Comparison of ENCODE assay signal across 1 cellular context in the genomic region with DNA sequence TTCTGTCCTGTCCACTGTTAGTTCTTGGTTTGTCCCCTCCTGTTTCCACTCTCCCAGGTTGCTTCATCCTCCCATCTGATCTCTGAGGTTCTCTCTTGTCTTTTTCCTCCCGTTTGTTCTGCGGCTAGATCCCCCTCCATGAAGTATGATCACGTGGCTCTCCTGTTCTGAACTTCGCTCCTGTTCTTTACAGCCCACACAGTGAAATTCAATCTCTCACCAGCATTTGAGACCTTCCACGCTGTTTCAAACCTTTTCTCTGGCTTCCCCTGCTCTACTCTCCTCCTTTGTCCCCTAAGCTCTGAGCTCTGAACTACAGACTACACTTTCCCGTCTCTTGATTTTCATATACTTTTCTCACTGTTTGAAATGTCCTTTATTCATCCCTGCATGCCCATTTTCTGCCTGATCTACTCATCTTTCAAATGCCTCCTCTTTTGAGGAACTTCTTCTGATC.
TF ChIP-seq lines count a peak whose summit lies in the region.

No MANE protein-coding gene starts in this region.

TF ChIP-seq in IMR-90, 13 proteins besides CTCF, POLR2A, EP300 and RAD21:
- TF ChIP-seq, protein P1, sequence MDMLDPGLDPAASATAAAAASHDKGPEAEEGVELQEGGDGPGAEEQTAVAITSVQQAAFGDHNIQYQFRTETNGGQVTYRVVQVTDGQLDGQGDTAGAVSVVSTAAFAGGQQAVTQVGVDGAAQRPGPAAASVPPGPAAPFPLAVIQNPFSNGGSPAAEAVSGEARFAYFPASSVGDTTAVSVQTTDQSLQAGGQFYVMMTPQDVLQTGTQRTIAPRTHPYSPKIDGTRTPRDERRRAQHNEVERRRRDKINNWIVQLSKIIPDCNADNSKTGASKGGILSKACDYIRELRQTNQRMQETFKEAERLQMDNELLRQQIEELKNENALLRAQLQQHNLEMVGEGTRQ (IDR thresholded peaks at IDR 0.05; ENCODE audit: low read depth, low read length) = peak; percentile 64
- no peak for TF ChIP-seq MAFK (IDR thresholded peaks at IDR 0.05; ENCODE audit: low read depth, low read length)
